In genomic region chr16:23922406-23922805, GRCh38 we compare ENCODE assay signal across 21 cellular contexts.
"Had no signal": no experiment of that assay in that cellular context is flagged by ENCODE, and none has a peak within 500 bp of the region (broad histone marks: within the 10 kb centered on the region; RNA-seq: fewer than 3 reads in every experiment).

No MANE protein-coding gene starts in this region.

- H3K4me1 ChIP-seq: esophagus muscularis mucosa, lower lobe of right lung, neural progenitor cell, transverse colon had no signal

- H3K27me3 ChIP-seq: esophagus muscularis mucosa, hepatocyte, neural progenitor cell, transverse colon had no signal

- H3K9me3 Mint-ChIP-seq: immature natural killer cell, neural progenitor cell, T-cell had no signal

- H3K4me1 Mint-ChIP-seq: neural progenitor cell had no signal

- H3K4me3 ChIP-seq: coronary artery, esophagus muscularis mucosa, hepatocyte, lower lobe of right lung, neural progenitor cell, transverse colon had no signal

- H3K27ac ChIP-seq: coronary artery, esophagus muscularis mucosa, hepatocyte, lower lobe of right lung, neural progenitor cell, transverse colon, VCaP had no signal

- H3K4me2 ChIP-seq: hepatocyte, neural progenitor cell had no signal

- DNase-seq: activated CD4-positive, alpha-beta T cell treated with anti-CD3 and anti-CD28 coated beads, Interleukin-2, amount 50 U/mL, for 48 hours; activated naive CD8-positive, alpha-beta T cell treated with anti-CD3 and anti-CD28 coated beads, Interleukin-2, amount 10 ng/mL, durations not matched to agents 7 days and 5 days; amygdala; cerebellar nuclear complex; glutamatergic neuron; immature natural killer cell; lower lobe of right lung; naive B cell; retina; stimulated activated CD4-positive, alpha-beta T cell treated with anti-CD3 and anti-CD28 coated beads, Interleukin-4, amount 100 ng/mL, for 1 hour; T-cell; transverse colon had no signal

- H3K27ac Mint-ChIP-seq: activated naive CD8-positive, alpha-beta T cell treated with anti-CD3 and anti-CD28 coated beads, Interleukin-2, amount 10 ng/mL, durations not matched to agents 7 days and 5 days; neural progenitor cell; progenitor cell of endocrine pancreas; T-cell; T-helper 2 cell treated with Interferon-gamma antibody and Interleukin-4, amounts not matched to agents 5 μg/mL and 100 μg/mL, for 36 hours had no signal

- H3K9ac ChIP-seq: neural progenitor cell had no signal

- H3K79me2 ChIP-seq: hepatocyte had no signal

- H2AFZ ChIP-seq: hepatocyte, neural progenitor cell had no signal

- H3K4me3 Mint-ChIP-seq: activated naive CD8-positive, alpha-beta T cell treated with anti-CD3 and anti-CD28 coated beads, Interleukin-2, amount 10 ng/mL, durations not matched to agents 7 days and 5 days; immature natural killer cell; neural progenitor cell; T-cell; T-helper 2 cell treated with Interferon-gamma antibody and Interleukin-4, amounts not matched to agents 5 μg/mL and 100 μg/mL, for 36 hours had no signal

- H3K36me3 Mint-ChIP-seq: neural progenitor cell had no signal

- ATAC-seq: left lobe of liver, lower lobe of right lung, SK-N-SH treated with all-trans-retinoic acid at 6 μM for 48 hours, T-cell had no signal

- H3K27me3 Mint-ChIP-seq: activated naive CD8-positive, alpha-beta T cell treated with anti-CD3 and anti-CD28 coated beads, Interleukin-2, amount 10 ng/mL, durations not matched to agents 7 days and 5 days; naive B cell; T-cell had no signal
